Comparison of ENCODE assay signal across 1 cellular context in the genomic region with DNA sequence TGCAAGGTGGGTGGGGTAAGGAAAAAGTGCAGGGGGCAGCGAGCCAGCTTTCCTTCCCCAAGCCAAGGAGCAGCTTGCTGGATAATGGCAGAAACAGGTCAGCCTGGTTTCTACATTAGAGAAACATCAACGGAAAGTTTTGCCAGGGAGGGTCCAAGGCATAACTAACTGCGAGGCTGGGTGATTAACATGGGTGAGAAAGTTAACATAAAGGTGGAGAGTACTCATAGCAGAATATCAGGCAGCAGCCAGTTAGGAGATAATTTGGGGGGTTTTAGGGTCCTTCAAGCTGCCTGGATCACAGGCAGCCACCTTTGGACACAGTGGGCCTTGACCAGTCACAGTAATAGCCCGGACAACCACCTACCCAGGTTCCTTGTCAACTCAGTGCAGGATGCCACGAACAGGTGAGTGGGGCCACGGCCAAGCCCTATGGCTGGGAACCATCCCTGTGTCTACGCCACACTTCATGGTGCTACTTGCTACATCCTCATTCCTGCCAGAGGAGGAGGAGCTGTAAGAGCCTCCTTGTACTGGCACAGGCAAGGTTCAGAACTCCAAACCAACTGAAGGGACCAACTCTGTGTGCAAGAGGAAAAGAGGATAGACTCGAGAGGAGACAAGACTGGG.
TF ChIP-seq lines count a peak whose summit lies in the region.

No MANE protein-coding gene starts in this region.

TF ChIP-seq in IMR-90, 13 proteins besides CTCF, POLR2A, EP300 and RAD21:
- TF ChIP-seq CEBPB (IDR thresholded peaks at IDR 0.05; ENCODE audit: low read depth, low read length) (no peak), NFE2L2 (IDR thresholded peaks at IDR 0.05; ENCODE audit: low read depth, low read length) (no peak), SMC3 (IDR thresholded peaks at IDR 0.05; ENCODE audit: low read depth, low read length) (no peak), FOS (IDR thresholded peaks at IDR 0.05; ENCODE audit: low read depth, low read length) (no peak), MAZ (IDR thresholded peaks at IDR 0.05; ENCODE audit: borderline replicate concordance, low read depth, low read length) (no peak)
- TF ChIP-seq, protein P1, sequence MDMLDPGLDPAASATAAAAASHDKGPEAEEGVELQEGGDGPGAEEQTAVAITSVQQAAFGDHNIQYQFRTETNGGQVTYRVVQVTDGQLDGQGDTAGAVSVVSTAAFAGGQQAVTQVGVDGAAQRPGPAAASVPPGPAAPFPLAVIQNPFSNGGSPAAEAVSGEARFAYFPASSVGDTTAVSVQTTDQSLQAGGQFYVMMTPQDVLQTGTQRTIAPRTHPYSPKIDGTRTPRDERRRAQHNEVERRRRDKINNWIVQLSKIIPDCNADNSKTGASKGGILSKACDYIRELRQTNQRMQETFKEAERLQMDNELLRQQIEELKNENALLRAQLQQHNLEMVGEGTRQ (IDR thresholded peaks at IDR 0.05; ENCODE audit: low read depth, low read length): no peak
TF ChIP-seq in IMR-90: peak in this region for 0.
